ENCODE assay signal across 24 cellular contexts in genomic region chr10:128971324-128971723, GRCh38.
A peak's percentile ranks its signal among the peaks of the same experiment; 100 is the strongest.
DNase-seq lines count a peak whose midpoint lies in the region; ATAC-seq, FAIRE-seq and TF ChIP-seq lines count a peak whose summit lies in the region.
"Had no signal": no experiment of that assay in that cellular context is flagged by ENCODE, and none has a peak within 500 bp of the region (broad histone marks: within the 10 kb centered on the region; RNA-seq: fewer than 3 reads in every experiment).

No MANE protein-coding gene starts in this region.

- H3K79me2 ChIP-seq in hepatocyte = no peaks in the 10 kb centered on the region

- H4K20me1 ChIP-seq in hepatocyte (ENCODE audit: insufficient read depth, poor library complexity, severe bottlenecking) = no peaks in the 10 kb centered on the region
- H4K20me1 ChIP-seq: BLaER1 treated with 17β-estradiol and CSF1 and Interleukin-3, amounts not matched to agents 10 nM and 100 nM had no signal

- no peaks in the 10 kb centered on the region for H3K9me2 ChIP-seq in hepatocyte (replicated peaks; ENCODE audit: insufficient read depth)

- WGBS in hepatocyte (ENCODE audit: low lambda C conversion rate, missing lambda C conversion rate) = 57% methylated on average over 4 of the region's 4 CpGs
- WGBS in small intestine, 3 donors = 7 to 47% (median 20%) methylated on average over 4 of the region's 4 CpGs

- no peak overlapping the region for H3K4me2 ChIP-seq in hepatocyte
- H3K4me2 ChIP-seq: A549 had no signal

- no peak for FAIRE-seq in small intestine (lab: Jason Lieb, UNC)
- FAIRE-seq in HTR-8/SVneo (lab: Jason Lieb, UNC) = no peak
- FAIRE-seq: A549, GM12878, GM12892, GM18507 had no signal

- H2AFZ ChIP-seq in hepatocyte = no peak overlapping the region

- no peaks in the 10 kb centered on the region for H3K9me3 ChIP-seq in hepatocyte (ENCODE audit: low read depth)
- H3K9me3 ChIP-seq in mucosa of descending colon = no peaks in the 10 kb centered on the region
- H3K9me3 ChIP-seq in small intestine (ENCODE audit: control insufficient read depth, low read depth) = no peaks in the 10 kb centered on the region
- H3K9me3 ChIP-seq: A549 had no signal

- intact Hi-C loops in mucosa of descending colon (cut with DNase I, micrococcal nuclease) = no loop called here

- H3K27me3 ChIP-seq in hepatocyte = peaks cover 3% of the 10 kb centered on the region
- no peaks in the 10 kb centered on the region for H3K27me3 ChIP-seq in small intestine (ENCODE audit: control insufficient read depth in 2 of 2, insufficient read depth in 2 of 2, low read length in 2 of 2)

- peaks cover 6% of the 10 kb centered on the region for H3K4me1 ChIP-seq in hepatocyte (ENCODE audit: insufficient read depth)
- no peaks in the 10 kb centered on the region for H3K4me1 ChIP-seq in mucosa of descending colon (ENCODE audit: low read depth)
- peaks cover 0 to 10% of the 10 kb centered on the region in 2 donors for H3K4me1 ChIP-seq in small intestine (ENCODE audit: control insufficient read depth in 2 of 2, insufficient read depth in 1 of 2, low read depth in 1 of 2, low read length in 1 of 2)
- H3K4me1 ChIP-seq: A549 had no signal

- H3K36me3 ChIP-seq in hepatocyte (replicated peaks; ENCODE audit: insufficient read depth, low read depth) (no peaks in the 10 kb centered on the region), mucosa of descending colon (ENCODE audit: low read depth) (no peaks in the 10 kb centered on the region), small intestine (ENCODE audit: control insufficient read depth in 2 of 2, insufficient read depth in 2 of 2, low read length in 2 of 2) (no peaks in the 10 kb centered on the region)
- H3K36me3 ChIP-seq: BLaER1 treated with 17β-estradiol and CSF1 and Interleukin-3, amounts not matched to agents 10 nM and 100 nM had no signal

- DNase-seq in hepatocyte (ENCODE audit: low spot score) (peak; percentile 49), mucosa of descending colon (peak in 1 of 3 donors; percentile 20), small intestine (peak; percentile 97), HTR-8/SVneo (ENCODE audit: insufficient read length, low spot score) (no peak), C1 segment of cervical spinal cord (lab: John Stamatoyannopoulos, UW) (no peak)
- DNase-seq: AML-193; CD4-positive, alpha-beta memory T cell; CD4-positive, CD25-positive, alpha-beta regulatory T cell; CD8-positive, alpha-beta memory T cell; COR-L47; DMS 273 treated with DMSO at 0.1 percent for 48 hours; DMS153; DMS53; DMS79; DND-41; EL; GDM1 had no signal

- H3K27ac ChIP-seq in hepatocyte (peak overlapping the region; percentile 60), small intestine (ENCODE audit: low read depth in 1 of 2, low read length in 1 of 2) (peak overlapping the region in 1 of 2 donors; percentile 35)
- H3K27ac ChIP-seq: 22Rv1; A549; BLaER1 treated with 17β-estradiol and CSF1 and Interleukin-3, amounts not matched to agents 10 nM and 100 nM had no signal

- TF ChIP-seq CTCF in hepatocyte (IDR thresholded peaks at IDR 0.05; ENCODE audit: poor library complexity) = no peak
- TF ChIP-seq CTCF in mucosa of descending colon (IDR thresholded peaks at IDR 0.05) = no peak

- H3K4me3 ChIP-seq in hepatocyte (no peak overlapping the region), mucosa of descending colon (no peak overlapping the region), small intestine (ENCODE audit: low read depth in 1 of 2, low read length in 2 of 2) (no peak overlapping the region)
- H3K4me3 ChIP-seq: A549; BLaER1 treated with 17β-estradiol and CSF1 and Interleukin-3, amounts not matched to agents 10 nM and 100 nM; GM12878 had no signal

- ATAC-seq in mucosa of descending colon (peak; percentile 40), HG02840 (IDR thresholded peaks at IDR 0.05; ENCODE audit: low FRiP score, unreplicated experiment) (no peak)
- ATAC-seq: A549, GM12878 had no signal

Comparison
In these comparisons a context has a peak if more than half of its experiments do, and no peak if none do; other contexts are left out.
1. DNase-seq: peak in hepatocyte (single experiment) and small intestine (single experiment); none in HTR-8/SVneo (single experiment) and C1 segment of cervical spinal cord (0 of 14).